Comparison of ENCODE assay signal across 1 cellular context in the genomic region with DNA sequence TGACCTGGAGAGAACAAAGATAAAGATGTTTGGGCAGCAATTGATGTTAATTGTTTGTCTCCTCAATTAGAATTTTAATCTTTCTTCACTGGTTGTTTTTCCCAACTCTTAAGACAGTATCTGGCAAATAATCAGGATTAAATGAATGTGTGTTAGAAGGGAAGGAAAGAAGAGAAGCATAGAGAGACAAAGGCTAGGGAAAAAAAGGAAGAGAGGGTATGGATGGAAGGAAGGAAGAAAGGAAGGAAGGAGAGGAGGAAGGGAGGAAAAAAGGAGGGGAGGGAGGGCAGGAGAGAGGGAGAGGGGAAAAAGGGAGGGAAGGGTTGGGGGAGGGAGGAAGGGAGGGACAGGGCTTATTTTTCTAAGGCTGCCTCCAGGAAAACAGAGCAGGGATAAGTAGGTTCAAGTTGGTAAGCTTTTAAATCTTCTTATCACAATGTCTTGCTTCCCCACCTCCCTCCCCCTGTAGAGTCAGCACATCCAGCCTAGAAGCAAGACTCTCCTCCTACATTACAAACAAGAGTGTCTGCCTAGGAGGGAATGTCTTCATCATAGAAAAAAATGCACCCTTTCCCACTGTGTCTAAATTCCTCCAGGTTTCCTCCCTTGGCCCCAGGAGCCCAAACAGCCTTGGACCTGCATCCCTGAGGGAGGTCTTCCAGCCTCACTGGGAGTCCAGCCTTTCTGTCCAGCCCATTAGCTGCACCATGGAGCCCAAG.
TF ChIP-seq lines count a peak whose summit lies in the region.

No MANE protein-coding gene starts in this region.

TF ChIP-seq in K562, 482 proteins besides CTCF, POLR2A, EP300 and RAD21 (continued from another document and continues in another):
- TF ChIP-seq, protein P1, sequence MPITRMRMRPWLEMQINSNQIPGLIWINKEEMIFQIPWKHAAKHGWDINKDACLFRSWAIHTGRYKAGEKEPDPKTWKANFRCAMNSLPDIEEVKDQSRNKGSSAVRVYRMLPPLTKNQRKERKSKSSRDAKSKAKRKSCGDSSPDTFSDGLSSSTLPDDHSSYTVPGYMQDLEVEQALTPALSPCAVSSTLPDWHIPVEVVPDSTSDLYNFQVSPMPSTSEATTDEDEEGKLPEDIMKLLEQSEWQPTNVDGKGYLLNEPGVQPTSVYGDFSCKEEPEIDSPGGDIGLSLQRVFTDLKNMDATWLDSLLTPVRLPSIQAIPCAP (CRISPR knock-in tag; IDR thresholded peaks at IDR 0.05; ENCODE audit: borderline replicate concordance) = no peak
- no peak for TF ChIP-seq ELF1 (tag; IDR thresholded peaks at IDR 0.05)
- TF ChIP-seq, protein P2, sequence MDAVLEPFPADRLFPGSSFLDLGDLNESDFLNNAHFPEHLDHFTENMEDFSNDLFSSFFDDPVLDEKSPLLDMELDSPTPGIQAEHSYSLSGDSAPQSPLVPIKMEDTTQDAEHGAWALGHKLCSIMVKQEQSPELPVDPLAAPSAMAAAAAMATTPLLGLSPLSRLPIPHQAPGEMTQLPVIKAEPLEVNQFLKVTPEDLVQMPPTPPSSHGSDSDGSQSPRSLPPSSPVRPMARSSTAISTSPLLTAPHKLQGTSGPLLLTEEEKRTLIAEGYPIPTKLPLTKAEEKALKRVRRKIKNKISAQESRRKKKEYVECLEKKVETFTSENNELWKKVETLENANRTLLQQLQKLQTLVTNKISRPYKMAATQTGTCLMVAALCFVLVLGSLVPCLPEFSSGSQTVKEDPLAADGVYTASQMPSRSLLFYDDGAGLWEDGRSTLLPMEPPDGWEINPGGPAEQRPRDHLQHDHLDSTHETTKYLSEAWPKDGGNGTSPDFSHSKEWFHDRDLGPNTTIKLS (IDR thresholded peaks at IDR 0.05; ENCODE audit: borderline replicate concordance, low read depth) = no peak
- TF ChIP-seq, protein P3, sequence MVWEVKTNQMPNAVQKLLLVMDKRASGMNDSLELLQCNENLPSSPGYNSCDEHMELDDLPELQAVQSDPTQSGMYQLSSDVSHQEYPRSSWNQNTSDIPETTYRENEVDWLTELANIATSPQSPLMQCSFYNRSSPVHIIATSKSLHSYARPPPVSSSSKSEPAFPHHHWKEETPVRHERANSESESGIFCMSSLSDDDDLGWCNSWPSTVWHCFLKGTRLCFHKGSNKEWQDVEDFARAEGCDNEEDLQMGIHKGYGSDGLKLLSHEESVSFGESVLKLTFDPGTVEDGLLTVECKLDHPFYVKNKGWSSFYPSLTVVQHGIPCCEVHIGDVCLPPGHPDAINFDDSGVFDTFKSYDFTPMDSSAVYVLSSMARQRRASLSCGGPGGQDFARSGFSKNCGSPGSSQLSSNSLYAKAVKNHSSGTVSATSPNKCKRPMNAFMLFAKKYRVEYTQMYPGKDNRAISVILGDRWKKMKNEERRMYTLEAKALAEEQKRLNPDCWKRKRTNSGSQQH (CRISPR knock-in tag; IDR thresholded peaks at IDR 0.05) = peak; percentile 92; the same call in 1 of the 2 replicates
- TF ChIP-seq, protein P4, sequence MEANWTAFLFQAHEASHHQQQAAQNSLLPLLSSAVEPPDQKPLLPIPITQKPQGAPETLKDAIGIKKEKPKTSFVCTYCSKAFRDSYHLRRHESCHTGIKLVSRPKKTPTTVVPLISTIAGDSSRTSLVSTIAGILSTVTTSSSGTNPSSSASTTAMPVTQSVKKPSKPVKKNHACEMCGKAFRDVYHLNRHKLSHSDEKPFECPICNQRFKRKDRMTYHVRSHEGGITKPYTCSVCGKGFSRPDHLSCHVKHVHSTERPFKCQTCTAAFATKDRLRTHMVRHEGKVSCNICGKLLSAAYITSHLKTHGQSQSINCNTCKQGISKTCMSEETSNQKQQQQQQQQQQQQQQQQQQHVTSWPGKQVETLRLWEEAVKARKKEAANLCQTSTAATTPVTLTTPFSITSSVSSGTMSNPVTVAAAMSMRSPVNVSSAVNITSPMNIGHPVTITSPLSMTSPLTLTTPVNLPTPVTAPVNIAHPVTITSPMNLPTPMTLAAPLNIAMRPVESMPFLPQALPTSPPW (CRISPR knock-in tag; IDR thresholded peaks at IDR 0.05) = peak; percentile 61
- TF ChIP-seq HIVEP1 (CRISPR knock-in tag; IDR thresholded peaks at IDR 0.05) = no peak
- TF ChIP-seq, protein P5, sequence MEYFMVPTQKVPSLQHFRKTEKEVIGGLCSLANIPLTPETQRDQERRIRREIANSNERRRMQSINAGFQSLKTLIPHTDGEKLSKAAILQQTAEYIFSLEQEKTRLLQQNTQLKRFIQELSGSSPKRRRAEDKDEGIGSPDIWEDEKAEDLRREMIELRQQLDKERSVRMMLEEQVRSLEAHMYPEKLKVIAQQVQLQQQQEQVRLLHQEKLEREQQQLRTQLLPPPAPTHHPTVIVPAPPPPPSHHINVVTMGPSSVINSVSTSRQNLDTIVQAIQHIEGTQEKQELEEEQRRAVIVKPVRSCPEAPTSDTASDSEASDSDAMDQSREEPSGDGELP (CRISPR knock-in tag; IDR thresholded peaks at IDR 0.05; ENCODE audit: borderline replicate concordance) = no peak
- TF ChIP-seq MYNN (IDR thresholded peaks at IDR 0.05) = no peak
- TF ChIP-seq MYNN (CRISPR knock-in tag; IDR thresholded peaks at IDR 0.05) = no peak
- TF ChIP-seq, protein P6, sequence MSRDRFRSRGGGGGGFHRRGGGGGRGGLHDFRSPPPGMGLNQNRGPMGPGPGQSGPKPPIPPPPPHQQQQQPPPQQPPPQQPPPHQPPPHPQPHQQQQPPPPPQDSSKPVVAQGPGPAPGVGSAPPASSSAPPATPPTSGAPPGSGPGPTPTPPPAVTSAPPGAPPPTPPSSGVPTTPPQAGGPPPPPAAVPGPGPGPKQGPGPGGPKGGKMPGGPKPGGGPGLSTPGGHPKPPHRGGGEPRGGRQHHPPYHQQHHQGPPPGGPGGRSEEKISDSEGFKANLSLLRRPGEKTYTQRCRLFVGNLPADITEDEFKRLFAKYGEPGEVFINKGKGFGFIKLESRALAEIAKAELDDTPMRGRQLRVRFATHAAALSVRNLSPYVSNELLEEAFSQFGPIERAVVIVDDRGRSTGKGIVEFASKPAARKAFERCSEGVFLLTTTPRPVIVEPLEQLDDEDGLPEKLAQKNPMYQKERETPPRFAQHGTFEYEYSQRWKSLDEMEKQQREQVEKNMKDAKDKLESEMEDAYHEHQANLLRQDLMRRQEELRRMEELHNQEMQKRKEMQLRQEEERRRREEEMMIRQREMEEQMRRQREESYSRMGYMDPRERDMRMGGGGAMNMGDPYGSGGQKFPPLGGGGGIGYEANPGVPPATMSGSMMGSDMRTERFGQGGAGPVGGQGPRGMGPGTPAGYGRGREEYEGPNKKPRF (IDR thresholded peaks at IDR 0.05; ENCODE audit: low read depth, low read length) = no peak
- no peak for TF ChIP-seq JUN (IDR thresholded peaks at IDR 0.05; ENCODE audit: borderline replicate concordance, low read depth, low read length)
- TF ChIP-seq JUN (CRISPR knock-in tag; IDR thresholded peaks at IDR 0.05; ENCODE audit: borderline replicate concordance) = no peak
- TF ChIP-seq NCOR1 (IDR thresholded peaks at IDR 0.05) = no peak
- no peak for TF ChIP-seq KDM2B (CRISPR knock-in tag; IDR thresholded peaks at IDR 0.05)
- TF ChIP-seq, protein P7, sequence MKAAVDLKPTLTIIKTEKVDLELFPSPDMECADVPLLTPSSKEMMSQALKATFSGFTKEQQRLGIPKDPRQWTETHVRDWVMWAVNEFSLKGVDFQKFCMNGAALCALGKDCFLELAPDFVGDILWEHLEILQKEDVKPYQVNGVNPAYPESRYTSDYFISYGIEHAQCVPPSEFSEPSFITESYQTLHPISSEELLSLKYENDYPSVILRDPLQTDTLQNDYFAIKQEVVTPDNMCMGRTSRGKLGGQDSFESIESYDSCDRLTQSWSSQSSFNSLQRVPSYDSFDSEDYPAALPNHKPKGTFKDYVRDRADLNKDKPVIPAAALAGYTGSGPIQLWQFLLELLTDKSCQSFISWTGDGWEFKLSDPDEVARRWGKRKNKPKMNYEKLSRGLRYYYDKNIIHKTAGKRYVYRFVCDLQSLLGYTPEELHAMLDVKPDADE (conservative IDR thresholded peaks at IDR 0.05; ENCODE audit: control insufficient read depth, low read depth, low read length) = no peak
- no peak for TF ChIP-seq ZBTB1 (CRISPR knock-in tag; IDR thresholded peaks at IDR 0.05; ENCODE audit: borderline replicate concordance, low read depth)
- TF ChIP-seq, protein P8, sequence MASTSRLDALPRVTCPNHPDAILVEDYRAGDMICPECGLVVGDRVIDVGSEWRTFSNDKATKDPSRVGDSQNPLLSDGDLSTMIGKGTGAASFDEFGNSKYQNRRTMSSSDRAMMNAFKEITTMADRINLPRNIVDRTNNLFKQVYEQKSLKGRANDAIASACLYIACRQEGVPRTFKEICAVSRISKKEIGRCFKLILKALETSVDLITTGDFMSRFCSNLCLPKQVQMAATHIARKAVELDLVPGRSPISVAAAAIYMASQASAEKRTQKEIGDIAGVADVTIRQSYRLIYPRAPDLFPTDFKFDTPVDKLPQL (IDR thresholded peaks at IDR 0.05; ENCODE audit: extremely low read depth, insufficient read length) = no peak
- TF ChIP-seq SMAD2 (IDR thresholded peaks at IDR 0.05; ENCODE audit: low read depth, low read length) = no peak
- no peak for TF ChIP-seq ZNF707 (CRISPR knock-in tag; conservative IDR thresholded peaks at IDR 0.05)
- no peak for TF ChIP-seq SMC3 (conservative IDR thresholded peaks at IDR 0.05; ENCODE audit: insufficient read depth, low read depth, low read length)
- TF ChIP-seq, protein P9, sequence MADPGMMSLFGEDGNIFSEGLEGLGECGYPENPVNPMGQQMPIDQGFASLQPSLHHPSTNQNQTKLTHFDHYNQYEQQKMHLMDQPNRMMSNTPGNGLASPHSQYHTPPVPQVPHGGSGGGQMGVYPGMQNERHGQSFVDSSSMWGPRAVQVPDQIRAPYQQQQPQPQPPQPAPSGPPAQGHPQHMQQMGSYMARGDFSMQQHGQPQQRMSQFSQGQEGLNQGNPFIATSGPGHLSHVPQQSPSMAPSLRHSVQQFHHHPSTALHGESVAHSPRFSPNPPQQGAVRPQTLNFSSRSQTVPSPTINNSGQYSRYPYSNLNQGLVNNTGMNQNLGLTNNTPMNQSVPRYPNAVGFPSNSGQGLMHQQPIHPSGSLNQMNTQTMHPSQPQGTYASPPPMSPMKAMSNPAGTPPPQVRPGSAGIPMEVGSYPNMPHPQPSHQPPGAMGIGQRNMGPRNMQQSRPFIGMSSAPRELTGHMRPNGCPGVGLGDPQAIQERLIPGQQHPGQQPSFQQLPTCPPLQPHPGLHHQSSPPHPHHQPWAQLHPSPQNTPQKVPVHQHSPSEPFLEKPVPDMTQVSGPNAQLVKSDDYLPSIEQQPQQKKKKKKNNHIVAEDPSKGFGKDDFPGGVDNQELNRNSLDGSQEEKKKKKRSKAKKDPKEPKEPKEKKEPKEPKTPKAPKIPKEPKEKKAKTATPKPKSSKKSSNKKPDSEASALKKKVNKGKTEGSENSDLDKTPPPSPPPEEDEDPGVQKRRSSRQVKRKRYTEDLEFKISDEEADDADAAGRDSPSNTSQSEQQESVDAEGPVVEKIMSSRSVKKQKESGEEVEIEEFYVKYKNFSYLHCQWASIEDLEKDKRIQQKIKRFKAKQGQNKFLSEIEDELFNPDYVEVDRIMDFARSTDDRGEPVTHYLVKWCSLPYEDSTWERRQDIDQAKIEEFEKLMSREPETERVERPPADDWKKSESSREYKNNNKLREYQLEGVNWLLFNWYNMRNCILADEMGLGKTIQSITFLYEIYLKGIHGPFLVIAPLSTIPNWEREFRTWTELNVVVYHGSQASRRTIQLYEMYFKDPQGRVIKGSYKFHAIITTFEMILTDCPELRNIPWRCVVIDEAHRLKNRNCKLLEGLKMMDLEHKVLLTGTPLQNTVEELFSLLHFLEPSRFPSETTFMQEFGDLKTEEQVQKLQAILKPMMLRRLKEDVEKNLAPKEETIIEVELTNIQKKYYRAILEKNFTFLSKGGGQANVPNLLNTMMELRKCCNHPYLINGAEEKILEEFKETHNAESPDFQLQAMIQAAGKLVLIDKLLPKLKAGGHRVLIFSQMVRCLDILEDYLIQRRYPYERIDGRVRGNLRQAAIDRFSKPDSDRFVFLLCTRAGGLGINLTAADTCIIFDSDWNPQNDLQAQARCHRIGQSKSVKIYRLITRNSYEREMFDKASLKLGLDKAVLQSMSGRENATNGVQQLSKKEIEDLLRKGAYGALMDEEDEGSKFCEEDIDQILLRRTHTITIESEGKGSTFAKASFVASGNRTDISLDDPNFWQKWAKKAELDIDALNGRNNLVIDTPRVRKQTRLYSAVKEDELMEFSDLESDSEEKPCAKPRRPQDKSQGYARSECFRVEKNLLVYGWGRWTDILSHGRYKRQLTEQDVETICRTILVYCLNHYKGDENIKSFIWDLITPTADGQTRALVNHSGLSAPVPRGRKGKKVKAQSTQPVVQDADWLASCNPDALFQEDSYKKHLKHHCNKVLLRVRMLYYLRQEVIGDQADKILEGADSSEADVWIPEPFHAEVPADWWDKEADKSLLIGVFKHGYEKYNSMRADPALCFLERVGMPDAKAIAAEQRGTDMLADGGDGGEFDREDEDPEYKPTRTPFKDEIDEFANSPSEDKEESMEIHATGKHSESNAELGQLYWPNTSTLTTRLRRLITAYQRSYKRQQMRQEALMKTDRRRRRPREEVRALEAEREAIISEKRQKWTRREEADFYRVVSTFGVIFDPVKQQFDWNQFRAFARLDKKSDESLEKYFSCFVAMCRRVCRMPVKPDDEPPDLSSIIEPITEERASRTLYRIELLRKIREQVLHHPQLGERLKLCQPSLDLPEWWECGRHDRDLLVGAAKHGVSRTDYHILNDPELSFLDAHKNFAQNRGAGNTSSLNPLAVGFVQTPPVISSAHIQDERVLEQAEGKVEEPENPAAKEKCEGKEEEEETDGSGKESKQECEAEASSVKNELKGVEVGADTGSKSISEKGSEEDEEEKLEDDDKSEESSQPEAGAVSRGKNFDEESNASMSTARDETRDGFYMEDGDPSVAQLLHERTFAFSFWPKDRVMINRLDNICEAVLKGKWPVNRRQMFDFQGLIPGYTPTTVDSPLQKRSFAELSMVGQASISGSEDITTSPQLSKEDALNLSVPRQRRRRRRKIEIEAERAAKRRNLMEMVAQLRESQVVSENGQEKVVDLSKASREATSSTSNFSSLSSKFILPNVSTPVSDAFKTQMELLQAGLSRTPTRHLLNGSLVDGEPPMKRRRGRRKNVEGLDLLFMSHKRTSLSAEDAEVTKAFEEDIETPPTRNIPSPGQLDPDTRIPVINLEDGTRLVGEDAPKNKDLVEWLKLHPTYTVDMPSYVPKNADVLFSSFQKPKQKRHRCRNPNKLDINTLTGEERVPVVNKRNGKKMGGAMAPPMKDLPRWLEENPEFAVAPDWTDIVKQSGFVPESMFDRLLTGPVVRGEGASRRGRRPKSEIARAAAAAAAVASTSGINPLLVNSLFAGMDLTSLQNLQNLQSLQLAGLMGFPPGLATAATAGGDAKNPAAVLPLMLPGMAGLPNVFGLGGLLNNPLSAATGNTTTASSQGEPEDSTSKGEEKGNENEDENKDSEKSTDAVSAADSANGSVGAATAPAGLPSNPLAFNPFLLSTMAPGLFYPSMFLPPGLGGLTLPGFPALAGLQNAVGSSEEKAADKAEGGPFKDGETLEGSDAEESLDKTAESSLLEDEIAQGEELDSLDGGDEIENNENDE (IDR thresholded peaks at IDR 0.05; ENCODE audit: low read depth, low read length) = no peak
- TF ChIP-seq, protein P10, sequence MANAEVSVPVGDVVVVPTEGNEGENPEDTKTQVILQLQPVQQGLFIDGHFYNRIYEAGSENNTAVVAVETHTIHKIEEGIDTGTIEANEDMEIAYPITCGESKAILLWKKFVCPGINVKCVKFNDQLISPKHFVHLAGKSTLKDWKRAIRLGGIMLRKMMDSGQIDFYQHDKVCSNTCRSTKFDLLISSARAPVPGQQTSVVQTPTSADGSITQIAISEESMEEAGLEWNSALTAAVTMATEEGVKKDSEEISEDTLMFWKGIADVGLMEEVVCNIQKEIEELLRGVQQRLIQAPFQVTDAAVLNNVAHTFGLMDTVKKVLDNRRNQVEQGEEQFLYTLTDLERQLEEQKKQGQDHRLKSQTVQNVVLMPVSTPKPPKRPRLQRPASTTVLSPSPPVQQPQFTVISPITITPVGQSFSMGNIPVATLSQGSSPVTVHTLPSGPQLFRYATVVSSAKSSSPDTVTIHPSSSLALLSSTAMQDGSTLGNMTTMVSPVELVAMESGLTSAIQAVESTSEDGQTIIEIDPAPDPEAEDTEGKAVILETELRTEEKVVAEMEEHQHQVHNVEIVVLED (CRISPR knock-in tag; IDR thresholded peaks at IDR 0.05) = no peak; the same call in 1 of the 2 replicates
- TF ChIP-seq ZNF551 (CRISPR knock-in tag; IDR thresholded peaks at IDR 0.05) = no peak
- TF ChIP-seq PYGO2 (tag; IDR thresholded peaks at IDR 0.05) = no peak
- TF ChIP-seq, protein P11, sequence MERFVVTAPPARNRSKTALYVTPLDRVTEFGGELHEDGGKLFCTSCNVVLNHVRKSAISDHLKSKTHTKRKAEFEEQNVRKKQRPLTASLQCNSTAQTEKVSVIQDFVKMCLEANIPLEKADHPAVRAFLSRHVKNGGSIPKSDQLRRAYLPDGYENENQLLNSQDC (CRISPR knock-in tag; IDR thresholded peaks at IDR 0.05) = no peak
